In genomic region chr20:32534661-32535240, GRCh38 we compare ENCODE assay signal across 9 cellular contexts. TPM values are rescaled to one million over a fixed set of nuclear protein-coding genes. Genes with fewer than 3 reads are reported as not detected.
DNase-seq lines count a peak whose midpoint lies in the region; ATAC-seq and TF ChIP-seq lines count a peak whose summit lies in the region.
"Had no signal": no experiment of that assay in that cellular context is flagged by ENCODE, and none has a peak within 500 bp of the region (broad histone marks: within the 10 kb centered on the region; RNA-seq: fewer than 3 reads in every experiment).

No MANE protein-coding gene starts in this region.

- no peaks in the 10 kb centered on the region for H3K36me3 ChIP-seq in CD8-positive, alpha-beta T cell (ENCODE audit: insufficient read depth, low read length)
- H3K36me3 ChIP-seq: esophagus squamous epithelium had no signal

- H3K27me3 Mint-ChIP-seq in CD8-positive, alpha-beta T cell (ENCODE audit: low read depth), result no peaks in the 10 kb centered on the region
- no peaks in the 10 kb centered on the region for H3K27me3 Mint-ChIP-seq in naive B cell

- CTCF ChIA-PET in CD8-positive, alpha-beta T cell (lab: Charles Lee), result interaction anchor here (0.7 to 15.6 kb wide), 6 partner anchors 9 to 244 kb away, joined by 3 to 235 read pairs (median 3); no protein-coding TSS in a partner anchor

- peak overlapping the region; percentile 33 for H3K4me3 ChIP-seq in CD8-positive, alpha-beta T cell (ENCODE audit: low read depth, low read length)

- peak; percentile 43 for ATAC-seq in CD8-positive, alpha-beta T cell
- ATAC-seq in naive B cell (ENCODE audit: low read depth in 2 of 2) (no peak), HG02870 (IDR thresholded peaks at IDR 0.05; ENCODE audit: unreplicated experiment) (no peak), HG02798 (IDR thresholded peaks at IDR 0.05; ENCODE audit: poor library complexity, unreplicated experiment) (no peak)

- TF ChIP-seq CTCF in CD8-positive, alpha-beta T cell (IDR thresholded peaks at IDR 0.05), result no peak

- H3K27ac Mint-ChIP-seq in CD8-positive, alpha-beta T cell, result peak overlapping the region; percentile 97
- peak overlapping the region; percentile 85 to 96 (median 90) for H3K27ac Mint-ChIP-seq in naive B cell

- H3K9me3 Mint-ChIP-seq in CD8-positive, alpha-beta T cell, result no peaks in the 10 kb centered on the region
- no peaks in the 10 kb centered on the region for H3K9me3 Mint-ChIP-seq in naive B cell

- peak overlapping the region; percentile 52 for H3K27ac ChIP-seq in CD8-positive, alpha-beta T cell (ENCODE audit: low read depth, low read length)

- H3K4me3 Mint-ChIP-seq in CD8-positive, alpha-beta T cell, result peak overlapping the region; percentile 82
- H3K4me3 Mint-ChIP-seq in naive B cell, result peak overlapping the region; percentile 76 to 99 (median 90)

- H3K36me3 Mint-ChIP-seq in CD8-positive, alpha-beta T cell, result peaks cover 5% of the 10 kb centered on the region
- H3K36me3 Mint-ChIP-seq in naive B cell, result no peaks in the 10 kb centered on the region

- intact Hi-C loops in CD8-positive, alpha-beta T cell (cut with DNase I, micrococcal nuclease), result loop anchor here (1.0 to 5.0 kb wide), 4 partner anchors 49 to 433 kb away; partner anchors contain the start of genes ASXL1 (in 1 of the 2), PLAGL2 (in 1 of the 2) and POFUT1 (in 1 of the 2)

- H3K4me1 ChIP-seq in CD8-positive, alpha-beta T cell (ENCODE audit: insufficient read depth, low read length), result peaks cover 76% of the 10 kb centered on the region

- peaks cover 82% of the 10 kb centered on the region for H3K4me1 Mint-ChIP-seq in CD8-positive, alpha-beta T cell (ENCODE audit: low read depth)
- peaks cover 35 to 45% (median 40%) of the 10 kb centered on the region in 3 donors for H3K4me1 Mint-ChIP-seq in naive B cell

- POLR2A ChIA-PET in CD8-positive, alpha-beta T cell (lab: Charles Lee), result interaction anchor here (0.6 to 12.1 kb wide), 11 partner anchors 9 to 111 kb away, joined by 3 to 187 read pairs (median 5); partner anchors contain the start of gene NOL4L

- no peaks in the 10 kb centered on the region for H3K9me3 ChIP-seq in CD8-positive, alpha-beta T cell (ENCODE audit: low read length)
- H3K9me3 ChIP-seq: esophagus squamous epithelium had no signal

- peak in 6 of 7 experiments; percentile 35 to 81 (median 73) for DNase-seq in CD8-positive, alpha-beta T cell
- DNase-seq in NCI-H2171 (lab: John Stamatoyannopoulos, UW) (peak; percentile 37), activated T-cell treated with anti-CD3 and anti-CD28 coated beads for 4 hours (peak; percentile 52), naive B cell (no peak), DMS53 (lab: John Stamatoyannopoulos, UW) (no peak), HCEC 1CT (no peak)
- DNase-seq: esophagus squamous epithelium had no signal

- H3K27me3 ChIP-seq in CD8-positive, alpha-beta T cell (ENCODE audit: insufficient read depth, low read length), result no peaks in the 10 kb centered on the region

RNA-seq across cellular contexts. Expression of gene NOL4L, which starts 50.4 kb away (rescaled TPM):
- 10 to 100 TPM; 39.1 to 39.7 TPM for total RNA-seq in CD8-positive, alpha-beta T cell
- 1 to 10 TPM in 5 of 6 donors, not detected in 1; 1.3 to 4.2 (median 1.5) TPM for polyA plus RNA-seq in naive B cell (ENCODE audit: low read depth in 6 of 6)

Comparison
In these comparisons a context has a peak if more than half of its experiments do, and no peak if none do; other contexts are left out.
1. DNase-seq: peak in CD8-positive, alpha-beta T cell (6 of 7), NCI-H2171 (single experiment) and activated T-cell treated with anti-CD3 and anti-CD28 coated beads for 4 hours (single experiment); none in naive B cell (single experiment), DMS53 (single experiment) and HCEC 1CT (single experiment).